ENCODE assay signal across 7 cellular contexts in the genomic region with DNA sequence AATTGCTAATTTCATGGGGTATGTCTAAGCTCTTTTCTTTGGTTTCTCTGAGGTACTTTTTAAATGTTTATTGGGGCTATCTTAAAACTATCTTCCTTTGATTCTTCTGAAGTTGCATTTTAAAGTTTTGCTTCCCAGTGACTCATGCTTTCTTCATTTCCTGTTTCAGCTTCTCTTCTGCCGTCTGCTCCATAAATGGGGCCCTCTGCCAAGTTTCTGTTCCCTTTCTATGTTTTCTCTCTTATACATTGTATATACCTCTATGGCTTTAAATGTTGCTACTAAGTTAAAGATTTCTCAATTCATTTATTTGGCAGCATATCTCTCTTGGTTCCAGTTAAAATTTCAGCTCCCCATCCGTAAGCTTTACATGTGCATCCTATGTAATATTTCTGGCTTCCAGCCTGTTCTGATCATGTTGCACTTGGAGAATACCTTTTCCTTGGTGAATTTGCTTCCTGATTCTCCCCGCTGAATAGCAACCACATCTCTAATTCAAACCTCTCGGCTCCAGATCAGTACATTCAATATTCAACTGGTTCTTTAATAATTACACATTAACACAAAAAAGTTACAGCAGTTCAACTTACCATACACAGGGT.
DNase-seq lines count a peak whose midpoint lies in the region; ATAC-seq and TF ChIP-seq lines count a peak whose summit lies in the region.

No MANE protein-coding gene starts in this region.

- peaks cover 3% of the 10 kb centered on the region; the same call in 1 of the 2 replicates for H3K9me2 ChIP-seq in GM23248 (ENCODE audit: insufficient read depth)

- peak; percentile 86 for DNase-seq in GM23248
- peak; percentile 81 for DNase-seq in KBM-7
- no peak for DNase-seq in activated T-helper 1 cell treated with anti-CD3 and anti-CD28 coated beads, Interleukin-12 subunit alpha, Interleukin-12 subunit beta, Interleukin-2, Interleukin-4 antibody, amounts not matched to agents 30 ng/mL and 10 ng/mL and 1 ng/mL, durations not matched to agents 14 hours and 24 hours and 36 hours (ENCODE audit: low spot score)
- DNase-seq in right lobe of liver = no peak
- no peak for DNase-seq in GM19240 (ENCODE audit: insufficient read length, low spot score)
- DNase-seq in epidermal melanocyte (ENCODE audit: insufficient read length, low spot score) = no peak

- H3K4me2 ChIP-seq in GM23248 (ENCODE audit: unreplicated experiment) = peak overlapping the region; percentile 72

- peak overlapping the region; percentile 47 for H3K27ac ChIP-seq in GM23248
- no peak overlapping the region for H3K27ac ChIP-seq in right lobe of liver

- H3K4me3 ChIP-seq in GM23248 = peak overlapping the region; percentile 35
- no peak overlapping the region for H3K4me3 ChIP-seq in right lobe of liver

- H2AFZ ChIP-seq in GM23248 = peak overlapping the region; percentile 71

- H4K20me1 ChIP-seq in GM23248 (ENCODE audit: insufficient read depth) = no peaks in the 10 kb centered on the region

- in situ Hi-C loops in GM23248 (cut with MboI) = no loop called here
- in situ Hi-C loops in KBM-7 (cut with MboI; ENCODE audit: low pct_unique_long_range_greater_than_20kb, low sequenced_read_pairs) = no loop called here

- H3K36me3 ChIP-seq in GM23248 (ENCODE audit: low read depth) = no peaks in the 10 kb centered on the region
- H3K36me3 ChIP-seq in right lobe of liver = no peaks in the 10 kb centered on the region

- no peaks in the 10 kb centered on the region for H3K27me3 Mint-ChIP-seq in activated T-helper 1 cell treated with anti-CD3 and anti-CD28 coated beads, Interleukin-12 subunit alpha, Interleukin-12 subunit beta, Interleukin-2, Interleukin-4 antibody, amounts not matched to agents 30 ng/mL and 10 ng/mL and 1 ng/mL, durations not matched to agents 14 hours and 24 hours and 36 hours (ENCODE audit: insufficient read depth)

- H3K4me1 Mint-ChIP-seq in activated T-helper 1 cell treated with anti-CD3 and anti-CD28 coated beads, Interleukin-12 subunit alpha, Interleukin-12 subunit beta, Interleukin-2, Interleukin-4 antibody, amounts not matched to agents 30 ng/mL and 10 ng/mL and 1 ng/mL, durations not matched to agents 14 hours and 24 hours and 36 hours (ENCODE audit: low read depth) = peaks cover 42% of the 10 kb centered on the region

- intact Hi-C loops in activated T-helper 1 cell treated with anti-CD3 and anti-CD28 coated beads, Interleukin-12 subunit alpha, Interleukin-12 subunit beta, Interleukin-2, Interleukin-4 antibody, amounts not matched to agents 30 ng/mL and 10 ng/mL and 1 ng/mL, durations not matched to agents 14 hours and 24 hours and 36 hours (cut with micrococcal nuclease) = loop anchor here (2.0 to 10.0 kb wide), 2 partner anchors 17 to 47 kb away; no protein-coding TSS in a partner anchor
- intact Hi-C loops in right lobe of liver (cut with DNase I) = no loop called here

- H3K79me2 ChIP-seq in GM23248 (ENCODE audit: insufficient read depth) = no peaks in the 10 kb centered on the region

- no peak for TF ChIP-seq CTCF in right lobe of liver (IDR thresholded peaks at IDR 0.05)

- H3K4me3 Mint-ChIP-seq in activated T-helper 1 cell treated with anti-CD3 and anti-CD28 coated beads, Interleukin-12 subunit alpha, Interleukin-12 subunit beta, Interleukin-2, Interleukin-4 antibody, amounts not matched to agents 30 ng/mL and 10 ng/mL and 1 ng/mL, durations not matched to agents 14 hours and 24 hours and 36 hours = peak overlapping the region; percentile 34

- peaks cover 7% of the 10 kb centered on the region for H3K9me3 Mint-ChIP-seq in activated T-helper 1 cell treated with anti-CD3 and anti-CD28 coated beads, Interleukin-12 subunit alpha, Interleukin-12 subunit beta, Interleukin-2, Interleukin-4 antibody, amounts not matched to agents 30 ng/mL and 10 ng/mL and 1 ng/mL, durations not matched to agents 14 hours and 24 hours and 36 hours

- peaks cover 14% of the 10 kb centered on the region for H3K4me1 ChIP-seq in GM23248 (ENCODE audit: insufficient read depth)
- no peaks in the 10 kb centered on the region for H3K4me1 ChIP-seq in right lobe of liver

- 16 to 25% methylated on average over 4 of the region's 4 CpGs for WGBS in GM23248 (ENCODE audit: low coverage in 1 of 2, low lambda C conversion rate in 2 of 2, missing lambda C conversion rate in 2 of 2), 2 experiments
- 25% methylated on average over 4 of the region's 4 CpGs for WGBS in right lobe of liver (ENCODE audit: insufficient coverage, low coverage, low lambda C conversion rate, missing lambda C conversion rate)

- no peak overlapping the region for H3K9ac ChIP-seq in GM23248

- H3K27me3 ChIP-seq in GM23248 (replicated peaks; ENCODE audit: insufficient read depth) = no peaks in the 10 kb centered on the region
- H3K27me3 ChIP-seq in right lobe of liver = no peaks in the 10 kb centered on the region

- H3K36me3 Mint-ChIP-seq in activated T-helper 1 cell treated with anti-CD3 and anti-CD28 coated beads, Interleukin-12 subunit alpha, Interleukin-12 subunit beta, Interleukin-2, Interleukin-4 antibody, amounts not matched to agents 30 ng/mL and 10 ng/mL and 1 ng/mL, durations not matched to agents 14 hours and 24 hours and 36 hours (ENCODE audit: low read depth) = peaks cover 4% of the 10 kb centered on the region

- peaks cover 9% of the 10 kb centered on the region; the same call in 1 of the 2 replicates for H3F3A ChIP-seq in GM23248 (ENCODE audit: insufficient read depth)

- H3K9me3 ChIP-seq in GM23248 (ENCODE audit: low read depth) = no peaks in the 10 kb centered on the region
- H3K9me3 ChIP-seq in right lobe of liver = no peaks in the 10 kb centered on the region

- peak overlapping the region; percentile 70 for H3K27ac Mint-ChIP-seq in activated T-helper 1 cell treated with anti-CD3 and anti-CD28 coated beads, Interleukin-12 subunit alpha, Interleukin-12 subunit beta, Interleukin-2, Interleukin-4 antibody, amounts not matched to agents 30 ng/mL and 10 ng/mL and 1 ng/mL, durations not matched to agents 14 hours and 24 hours and 36 hours

- ATAC-seq in GM18498 (IDR thresholded peaks at IDR 0.05; ENCODE audit: unreplicated experiment) (peak; percentile 78), right lobe of liver (peak in 3 of 4 donors; percentile 40 to 61 (median 59))

- no peak for TF ChIP-seq POLR2A in right lobe of liver (IDR thresholded peaks at IDR 0.05)

Comparison
In these comparisons a context has a peak if more than half of its experiments do, and no peak if none do; other contexts are left out.
1. DNase-seq: peak in GM23248 (single experiment) and KBM-7 (single experiment); none in activated T-helper 1 cell treated with anti-CD3 and anti-CD28 coated beads, Interleukin-12 subunit alpha, Interleukin-12 subunit beta, Interleukin-2, Interleukin-4 antibody, amounts not matched to agents 30 ng/mL and 10 ng/mL and 1 ng/mL, durations not matched to agents 14 hours and 24 hours and 36 hours (single experiment), right lobe of liver (0 of 3), GM19240 (single experiment) and epidermal melanocyte (single experiment).